In genomic region chr3:157104521-157104920, GRCh38 we compare ENCODE assay signal across 14 cellular contexts. TPM values are rescaled to one million over a fixed set of nuclear protein-coding genes. Genes with fewer than 3 reads are reported as not detected.
DNase-seq lines count a peak whose midpoint lies in the region; ATAC-seq and TF ChIP-seq lines count a peak whose summit lies in the region.
"Had no signal": no experiment of that assay in that cellular context is flagged by ENCODE, and none has a peak within 500 bp of the region (broad histone marks: within the 10 kb centered on the region; RNA-seq: fewer than 3 reads in every experiment).

No MANE protein-coding gene starts in this region.

- TF ChIP-seq EP300 in gastroesophageal sphincter (IDR thresholded peaks at IDR 0.05), result no peak

- H3K9me3 ChIP-seq in SU-DHL-6 (ENCODE audit: insufficient read depth, low read length) (no peaks in the 10 kb centered on the region), gastroesophageal sphincter (no peaks in the 10 kb centered on the region)
- H3K9me3 ChIP-seq: BLaER1 had no signal

- no peaks in the 10 kb centered on the region for H4K20me1 ChIP-seq in SU-DHL-6 (ENCODE audit: low read depth, low read length)
- H4K20me1 ChIP-seq: BLaER1 had no signal

- peak overlapping the region; percentile 97 for H3K27ac Mint-ChIP-seq in memory B cell

- H2AFZ ChIP-seq in SU-DHL-6 (ENCODE audit: low read depth, low read length, severe bottlenecking), result peak overlapping the region; percentile 36

- WGBS in gastroesophageal sphincter (ENCODE audit: low coverage in 1 of 2), 2 donors, result 37 to 38% methylated on average over 3 to 4 of the region's 4 CpGs

- H3K27me3 ChIP-seq in SU-DHL-6 (ENCODE audit: low read length), result no peaks in the 10 kb centered on the region
- H3K27me3 ChIP-seq in gastroesophageal sphincter, result no peaks in the 10 kb centered on the region
- H3K27me3 ChIP-seq: BLaER1 had no signal

- H3K4me3 Mint-ChIP-seq in memory B cell, result no peak overlapping the region

- no peak overlapping the region for H3K4me3 ChIP-seq in SU-DHL-6 (ENCODE audit: insufficient read depth, low read length, poor library complexity, severe bottlenecking)
- no peak overlapping the region for H3K4me3 ChIP-seq in gastroesophageal sphincter
- H3K4me3 ChIP-seq: BLaER1 had no signal

- no peaks in the 10 kb centered on the region for H3F3A ChIP-seq in SU-DHL-6 (ENCODE audit: insufficient read depth)

- TF ChIP-seq POLR2A in gastroesophageal sphincter (IDR thresholded peaks at IDR 0.05), result no peak

- H3K4me1 ChIP-seq in gastroesophageal sphincter, result peaks cover 0 to 24% (median 2%) of the 10 kb centered on the region in 3 donors

- H3K27me3 Mint-ChIP-seq in memory B cell, result no peaks in the 10 kb centered on the region

- H3K79me2 ChIP-seq in SU-DHL-6 (ENCODE audit: insufficient read depth, low read length), result no peaks in the 10 kb centered on the region

- H3K9me3 Mint-ChIP-seq in memory B cell, result no peaks in the 10 kb centered on the region

- peak; percentile 47 for DNase-seq in AG08395 (ENCODE audit: low spot score)
- peak; percentile 48 for DNase-seq in EL
- no peak for DNase-seq in memory B cell (ENCODE audit: low spot score in 2 of 2)
- DNase-seq in GM19240 (ENCODE audit: insufficient read length, low spot score), result no peak
- no peak for DNase-seq in NCI-H524 treated with DMSO at 0.1 percent for 48 hours (lab: John Stamatoyannopoulos, UW)
- DNase-seq: activated naive CD4-positive, alpha-beta T cell; caudate nucleus; NCI-H1930; stimulated activated CD4-positive, alpha-beta T cell treated with anti-CD3 and anti-CD28 coated beads, Interleukin-4, amount 100 ng/mL, for 1 hour; stimulated activated naive CD4-positive, alpha-beta T cell had no signal

- H3K27ac ChIP-seq in SU-DHL-6 (ENCODE audit: low read depth, low read length) (no peak overlapping the region), gastroesophageal sphincter (no peak overlapping the region)
- H3K27ac ChIP-seq: BLaER1 had no signal

- ATAC-seq in memory B cell (ENCODE audit: low read depth), result no peak
- ATAC-seq in GM18511 (IDR thresholded peaks at IDR 0.05; ENCODE audit: unreplicated experiment), result no peak
- ATAC-seq in gastroesophageal sphincter, result no peak

- no peaks in the 10 kb centered on the region for H3K9me2 ChIP-seq in SU-DHL-6 (replicated peaks; ENCODE audit: insufficient read depth, low read length)

- H3K4me2 ChIP-seq in SU-DHL-6 (ENCODE audit: low read depth, low read length, poor library complexity, severe bottlenecking), result peak overlapping the region; percentile 23
- H3K4me2 ChIP-seq: BLaER1 had no signal

- H3K4me1 Mint-ChIP-seq in memory B cell, result peaks cover 24% of the 10 kb centered on the region

- H3K36me3 Mint-ChIP-seq in memory B cell, result no peaks in the 10 kb centered on the region

- H3K9ac ChIP-seq in SU-DHL-6 (ENCODE audit: low read length), result no peak overlapping the region
- H3K9ac ChIP-seq: BLaER1 had no signal

- TF ChIP-seq CTCF in SU-DHL-6 (IDR thresholded peaks at IDR 0.05; ENCODE audit: insufficient read depth, low read length, poor library complexity, severe bottlenecking), result no peak
- TF ChIP-seq CTCF in gastroesophageal sphincter (IDR thresholded peaks at IDR 0.05), result no peak

- H3K36me3 ChIP-seq in SU-DHL-6 (ENCODE audit: low read length), result no peaks in the 10 kb centered on the region
- H3K36me3 ChIP-seq in gastroesophageal sphincter, result no peaks in the 10 kb centered on the region
- H3K36me3 ChIP-seq: BLaER1 had no signal

RNA-seq across cellular contexts. Expression of gene CCNL1, which starts 55.4 kb away (rescaled TPM):
- 100 to 1,000 TPM in 2 of 4 donors, 10 to 100 TPM in 2; 32.7 to 211 (median 92.6) TPM for total RNA-seq in gastroesophageal sphincter

Comparison
In these comparisons a context has a peak if more than half of its experiments do, and no peak if none do; other contexts are left out.
1. DNase-seq: peak in AG08395 (single experiment) and EL (single experiment); none in memory B cell (0 of 2), GM19240 (single experiment) and NCI-H524 treated with DMSO at 0.1 percent for 48 hours (single experiment).